22 cellular contexts compared by ENCODE assay signal in the genomic region with DNA sequence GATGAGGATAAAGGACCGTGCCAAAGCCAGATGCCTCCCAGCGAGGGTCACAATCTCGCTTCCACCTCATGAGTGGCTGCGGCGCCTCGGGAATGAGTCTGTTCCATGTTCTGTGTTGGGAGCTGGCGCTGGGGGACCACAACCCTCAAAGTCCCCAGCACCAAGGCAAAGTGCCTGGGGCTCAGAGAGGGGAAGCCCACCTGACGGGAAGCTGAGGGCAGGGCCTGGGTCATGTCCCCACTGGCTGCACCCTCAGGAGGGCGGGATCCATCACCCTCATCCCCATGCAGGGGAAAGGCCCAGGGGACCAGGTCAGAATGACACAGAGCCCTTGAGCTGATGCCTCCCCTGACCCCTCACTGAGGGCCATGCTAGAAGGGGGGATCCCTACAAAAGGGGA.
"Had no signal": no experiment of that assay in that cellular context is flagged by ENCODE, and none has a peak within 500 bp of the region (broad histone marks: within the 10 kb centered on the region; RNA-seq: fewer than 3 reads in every experiment).

No MANE protein-coding gene starts in this region.

- H3K4me3 ChIP-seq: SJCRH30, SK-N-MC had no signal

- DNase-seq: KBM-7, MV-4-11, NCI-H1048, NCI-H1105, NCI-H1417, NCI-H1436 treated with DMSO at 0.1 percent for 48 hours, NCI-H1694 treated with DMSO at 0.1 percent for 48 hours, NCI-H1930, NCI-H2081, NCI-H2107, NCI-H2171, NCI-H226, NCI-H446, NCI-H510A, NCI-H524 treated with DMSO at 0.1 percent for 48 hours, NCI-H69, NCI-H774, RPMI8226, SHP77 treated with DMSO at 0.1 percent for 48 hours had no signal

- H3K27me3 ChIP-seq: SJCRH30 had no signal

- H3K27ac ChIP-seq: HL-60, SJCRH30, SK-N-MC had no signal

- H3K9me3 ChIP-seq: SJCRH30 had no signal

- H3K36me3 ChIP-seq: SJCRH30 had no signal
